ENCODE assay signal across 29 cellular contexts in genomic region chr12:59494617-59495016, GRCh38.
DNase-seq lines count a peak whose midpoint lies in the region; ATAC-seq and TF ChIP-seq lines count a peak whose summit lies in the region.
"Had no signal": no experiment of that assay in that cellular context is flagged by ENCODE, and none has a peak within 500 bp of the region (broad histone marks: within the 10 kb centered on the region; RNA-seq: fewer than 3 reads in every experiment).

No MANE protein-coding gene starts in this region.

- no peaks in the 10 kb centered on the region for H3F3A ChIP-seq in GM23338 (replicated peaks; ENCODE audit: low read depth)

- H3K27ac ChIP-seq in GM23338 (ENCODE audit: low read depth) = no peak overlapping the region
- H3K27ac ChIP-seq: A549, PC-9, SJSA1 had no signal

- H3K4me2 ChIP-seq in GM23338 = no peak overlapping the region
- H3K4me2 ChIP-seq: A549, PC-9 had no signal

- TF ChIP-seq CTCF in GM23338 (conservative IDR thresholded peaks at IDR 0.05; ENCODE audit: low read depth in 2 of 2) = no peak

- H4K20me1 ChIP-seq in GM23338 (replicated peaks; ENCODE audit: insufficient read depth) = no peaks in the 10 kb centered on the region

- no peaks in the 10 kb centered on the region for H3K36me3 Mint-ChIP-seq in GM23338 (ENCODE audit: low read depth)
- H3K36me3 Mint-ChIP-seq in naive thymus-derived CD8-positive, alpha-beta T cell = peaks cover 0 to 1% (median 0%) of the 10 kb centered on the region in 3 donors
- H3K36me3 Mint-ChIP-seq: CD8-positive, alpha-beta memory T cell; T-cell had no signal

- no peaks in the 10 kb centered on the region for H3K27me3 ChIP-seq in GM23338 (ENCODE audit: insufficient read depth)
- H3K27me3 ChIP-seq: BE2C, MG63, SJSA1 had no signal

- no peaks in the 10 kb centered on the region for H3K9me2 ChIP-seq in GM23338 (ENCODE audit: insufficient read depth)

- no peak overlapping the region for H3K27ac Mint-ChIP-seq in GM23338
- H3K27ac Mint-ChIP-seq in naive thymus-derived CD8-positive, alpha-beta T cell = no peak overlapping the region
- H3K27ac Mint-ChIP-seq: CD14-positive monocyte; CD8-positive, alpha-beta memory T cell; T-cell had no signal

- no peaks in the 10 kb centered on the region for H3K36me3 ChIP-seq in GM23338 (ENCODE audit: insufficient read depth)
- H3K36me3 ChIP-seq: BE2C, MG63, SJSA1 had no signal

- DNase-seq in GM23338 (ENCODE audit: low spot score) = no peak
- DNase-seq in DMS 273 treated with DMSO at 0.1 percent for 48 hours (lab: John Stamatoyannopoulos, UW) = no peak
- no peak for DNase-seq in naive thymus-derived CD8-positive, alpha-beta T cell
- no peak for DNase-seq in dermis blood vessel endothelial cell
- DNase-seq: BE2C; CD8-positive, alpha-beta memory T cell; DMS153; HCEC 1CT; IMR-90; KG1; MG63; NCI-H1105 treated with DMSO at 0.1 percent for 48 hours; NCI-H146; NCI-H1930; NCI-H2107; NCI-H446; NCI-H524 treated with DMSO at 0.1 percent for 48 hours; NCI-H82; NK-92 treated with Interleukin-12 subunit alpha and Interleukin-12 subunit beta, amount 100 ng/mL, for 24 hours; PC-9; Right ventricle myocardium superior; RPMI8226; T-cell had no signal

- peaks cover 3% of the 10 kb centered on the region; the same call in 1 of the 2 replicates for H3K4me1 ChIP-seq in GM23338 (ENCODE audit: insufficient read depth)
- H3K4me1 ChIP-seq: A549, BE2C, SJSA1 had no signal

- no peaks in the 10 kb centered on the region for H3K27me3 Mint-ChIP-seq in GM23338 (ENCODE audit: insufficient read depth, low read depth, poor library complexity)
- H3K27me3 Mint-ChIP-seq in naive thymus-derived CD8-positive, alpha-beta T cell = no peaks in the 10 kb centered on the region
- H3K27me3 Mint-ChIP-seq: T-cell had no signal

- POLR2A ChIA-PET in naive thymus-derived CD8-positive, alpha-beta T cell (lab: Charles Lee) = no interaction called here

- H3K4me3 Mint-ChIP-seq in GM23338 = no peak overlapping the region
- no peak overlapping the region for H3K4me3 Mint-ChIP-seq in naive thymus-derived CD8-positive, alpha-beta T cell
- H3K4me3 Mint-ChIP-seq: CD14-positive monocyte; CD8-positive, alpha-beta memory T cell; T-cell had no signal

- H3K9me3 Mint-ChIP-seq in GM23338 = no peaks in the 10 kb centered on the region
- peaks cover 0 to 3% (median 0%) of the 10 kb centered on the region in 9 donors for H3K9me3 Mint-ChIP-seq in naive thymus-derived CD8-positive, alpha-beta T cell
- H3K9me3 Mint-ChIP-seq: CD8-positive, alpha-beta memory T cell had no signal

- no peaks in the 10 kb centered on the region for H3K79me2 ChIP-seq in GM23338 (replicated peaks; ENCODE audit: insufficient read depth)

- H3K4me1 Mint-ChIP-seq in GM23338 = no peaks in the 10 kb centered on the region; the same call in 2 of the 3 replicates
- H3K4me1 Mint-ChIP-seq in naive thymus-derived CD8-positive, alpha-beta T cell = peaks cover 0 to 7% (median 1%) of the 10 kb centered on the region in 4 donors

- no peak overlapping the region for H3K4me3 ChIP-seq in GM23338
- H3K4me3 ChIP-seq: A549, MG63, PC-9, SJSA1 had no signal

- H2AFZ ChIP-seq in GM23338 = peak overlapping the region; percentile 57; the same call in 1 of the 2 replicates
- H2AFZ ChIP-seq: PC-9 had no signal

- ATAC-seq in GM19043 (IDR thresholded peaks at IDR 0.05; ENCODE audit: low read depth, unreplicated experiment) = peak; percentile 72
- ATAC-seq in GM23338 = no peak
- peak; percentile 83 for ATAC-seq in HG03097 (IDR thresholded peaks at IDR 0.05; ENCODE audit: low FRiP score, unreplicated experiment)
- no peak for ATAC-seq in naive thymus-derived CD8-positive, alpha-beta T cell
- no peak for ATAC-seq in GM21360 (IDR thresholded peaks at IDR 0.05; ENCODE audit: unreplicated experiment)
- ATAC-seq: A549, T-cell had no signal

TF ChIP-seq in GM23338, 12 proteins besides CTCF, POLR2A, EP300 and RAD21:
- TF ChIP-seq STAT1 (IDR thresholded peaks at IDR 0.05; ENCODE audit: unreplicated experiment) (no peak), EZH2 (IDR thresholded peaks at IDR 0.05; ENCODE audit: low read depth, unreplicated experiment) (no peak), POLR2AphosphoS5 (IDR thresholded peaks at IDR 0.05; ENCODE audit: low read depth) (no peak), EZH2phosphoT487 (IDR thresholded peaks at IDR 0.05; ENCODE audit: unreplicated experiment) (no peak), REST (IDR thresholded peaks at IDR 0.05; ENCODE audit: unreplicated experiment) (no peak), JUNB (IDR thresholded peaks at IDR 0.05; ENCODE audit: unreplicated experiment) (no peak), ZNF331 (CRISPR knock-in tag; IDR thresholded peaks at IDR 0.05; ENCODE audit: low read depth) (no peak), ETS1 (IDR thresholded peaks at IDR 0.05) (no peak)

Comparison
In these comparisons a context has a peak if more than half of its experiments do, and no peak if none do; other contexts are left out.
1. ATAC-seq: peak in GM19043 (single experiment) and HG03097 (single experiment); none in GM23338 (single experiment), naive thymus-derived CD8-positive, alpha-beta T cell (0 of 2) and GM21360 (single experiment).